17 cellular contexts compared by ENCODE assay signal in the genomic region with DNA sequence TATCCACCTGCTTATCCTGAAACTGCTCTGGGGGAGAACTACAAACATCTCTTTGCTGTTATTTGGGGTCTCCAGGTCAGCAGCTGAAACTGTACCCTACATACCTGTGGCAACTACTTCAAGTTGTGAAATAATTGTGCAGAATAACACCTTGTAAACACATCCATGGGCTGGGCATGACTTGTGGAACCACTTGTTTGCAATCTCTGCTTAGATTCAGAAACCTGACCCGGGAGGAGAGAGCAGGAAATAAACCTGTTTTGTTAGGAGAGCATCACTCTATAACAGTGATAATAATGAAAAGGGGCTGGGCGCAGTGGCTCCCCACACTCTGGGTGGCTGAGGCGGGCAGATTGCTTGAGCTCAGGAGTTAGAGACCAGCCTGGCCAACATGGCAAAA.
"Had no signal": no experiment of that assay in that cellular context is flagged by ENCODE, and none has a peak within 500 bp of the region (broad histone marks: within the 10 kb centered on the region; RNA-seq: fewer than 3 reads in every experiment).

No MANE protein-coding gene starts in this region.

- DNase-seq: activated CD4-positive, alpha-beta T cell treated with anti-CD3 and anti-CD28 coated beads, Interleukin-2, amount 50 U/mL, for 1 hour; activated CD4-positive, CD25-positive, alpha-beta regulatory T cell; activated CD8-positive, alpha-beta memory T cell treated with anti-CD3 and anti-CD28 coated beads for 24 hours; activated gamma-delta T cell treated with Interleukin-2 at 50 U/mL for 16 hours; amygdala; effector memory CD8-positive, alpha-beta T cell; gastrocnemius medialis; heart left ventricle; immature natural killer cell; mesendoderm; natural killer cell; occipital lobe; right lobe of liver; stimulated activated CD4-positive, alpha-beta T cell treated with anti-CD3 and anti-CD28 coated beads, Interleukin-1b, Interleukin-23, amount 100 ng/mL, for 48 hours had no signal

- H3K4me1 ChIP-seq: gastrocnemius medialis, prostate gland, right lobe of liver had no signal

- H3K27ac ChIP-seq: gastrocnemius medialis, heart left ventricle, prostate gland, right lobe of liver, thoracic aorta had no signal

- H3K36me3 ChIP-seq: gastrocnemius medialis, heart left ventricle, prostate gland, right lobe of liver, thoracic aorta had no signal

- H3K27me3 ChIP-seq: gastrocnemius medialis, heart left ventricle, right lobe of liver had no signal

- H3K9me3 ChIP-seq: gastrocnemius medialis, prostate gland, right lobe of liver, thoracic aorta had no signal

- ATAC-seq: effector memory CD8-positive, alpha-beta T cell; gastrocnemius medialis; heart left ventricle; natural killer cell; stimulated activated effector memory CD8-positive, alpha-beta T cell treated with anti-CD3 and anti-CD28 coated beads, Interleukin-12 subunit alpha, Interleukin-12 subunit beta, amount 100 ng/mL, for 72 hours had no signal

- H3K4me3 ChIP-seq: gastrocnemius medialis, heart left ventricle, prostate gland, right lobe of liver, thoracic aorta had no signal
